ENCODE assay signal across 15 cellular contexts in genomic region chr10:118844731-118845573, GRCh38.
DNase-seq lines count a peak whose midpoint lies in the region; ATAC-seq, FAIRE-seq and TF ChIP-seq lines count a peak whose summit lies in the region.
"Had no signal": no experiment of that assay in that cellular context is flagged by ENCODE, and none has a peak within 500 bp of the region (broad histone marks: within the 10 kb centered on the region; RNA-seq: fewer than 3 reads in every experiment).

No MANE protein-coding gene starts in this region.

- H3K9ac ChIP-seq in GM23248: no peak overlapping the region
- H3K9ac ChIP-seq: parathyroid adenoma had no signal

- no peak for FAIRE-seq in bronchial epithelial cell (lab: Jason Lieb, UNC)
- FAIRE-seq: GM12878, H1 had no signal

- DNase-seq in A172 (ENCODE audit: low spot score): peak; percentile 57
- peak; percentile 20 for DNase-seq in LoVo (ENCODE audit: low spot score)
- DNase-seq in bronchial epithelial cell (ENCODE audit: low read depth): peak; percentile 75
- DNase-seq in left colon: no peak
- no peak for DNase-seq in SHP77 treated with DMSO at 0.1 percent for 48 hours (lab: John Stamatoyannopoulos, UW)
- no peak for DNase-seq in GM23248
- DNase-seq: CD8-positive, alpha-beta memory T cell; NCI-H2029; stimulated activated naive CD8-positive, alpha-beta T cell treated with anti-CD3 and anti-CD28 coated beads, Interleukin-15, Interleukin-2, amounts not matched to agents 100 U/mL and 50 U/mL, for 24 hours; uterus had no signal

- H3K27me3 ChIP-seq in bronchial epithelial cell (ENCODE audit: control insufficient read depth, insufficient read depth, low read length) (no peaks in the 10 kb centered on the region), GM23248 (replicated peaks; ENCODE audit: insufficient read depth) (no peaks in the 10 kb centered on the region)
- H3K27me3 ChIP-seq: uterus had no signal

- TF ChIP-seq CTCF in bronchial epithelial cell (IDR thresholded peaks at IDR 0.05; ENCODE audit: insufficient read depth, low read length, severe bottlenecking): no peak

- intact Hi-C loops in left colon (cut with DNase I, micrococcal nuclease): no loop called here

- H3K4me3 ChIP-seq in bronchial epithelial cell (ENCODE audit: low read depth, low read length) (no peak overlapping the region), GM23248 (no peak overlapping the region)
- H3K4me3 ChIP-seq: GM12878, uterus had no signal

- no peaks in the 10 kb centered on the region for H3K9me2 ChIP-seq in GM23248 (ENCODE audit: insufficient read depth)

- no peaks in the 10 kb centered on the region for H3K9me3 ChIP-seq in GM23248 (ENCODE audit: low read depth)
- H3K9me3 ChIP-seq: uterus had no signal

- in situ Hi-C loops in GM23248 (cut with MboI): no loop called here

- H3K36me3 ChIP-seq in bronchial epithelial cell (ENCODE audit: control insufficient read depth, insufficient read depth, low read length) (no peaks in the 10 kb centered on the region), GM23248 (ENCODE audit: low read depth) (no peaks in the 10 kb centered on the region)
- H3K36me3 ChIP-seq: uterus had no signal

- no peaks in the 10 kb centered on the region for H3K79me2 ChIP-seq in GM23248 (ENCODE audit: insufficient read depth)
- H3K79me2 ChIP-seq: parathyroid adenoma had no signal

- WGBS in GM23248 (ENCODE audit: low coverage in 1 of 2, low lambda C conversion rate in 2 of 2, missing lambda C conversion rate in 2 of 2), 2 experiments: 63 to 69% methylated on average over 7 of the region's 7 CpGs

- no peak overlapping the region for H3K27ac ChIP-seq in GM23248
- H3K27ac ChIP-seq: parathyroid adenoma had no signal

- no peaks in the 10 kb centered on the region for H3K4me1 ChIP-seq in GM23248 (ENCODE audit: insufficient read depth)
- H3K4me1 ChIP-seq: parathyroid adenoma, uterus had no signal

- no peak overlapping the region for H2AFZ ChIP-seq in GM23248
- H2AFZ ChIP-seq: parathyroid adenoma had no signal

- no peaks in the 10 kb centered on the region for H3F3A ChIP-seq in GM23248 (ENCODE audit: insufficient read depth)

- ATAC-seq in left colon (peak; percentile 43), HG03139 (IDR thresholded peaks at IDR 0.05; ENCODE audit: unreplicated experiment) (no peak), HG02623 (IDR thresholded peaks at IDR 0.05; ENCODE audit: unreplicated experiment) (no peak)
- ATAC-seq: GM12878; stimulated activated naive CD8-positive, alpha-beta T cell treated with anti-CD3 and anti-CD28 coated beads, Interleukin-15, Interleukin-2, amounts not matched to agents 100 U/mL and 50 U/mL, for 24 hours had no signal

- H3K4me2 ChIP-seq in GM23248 (ENCODE audit: unreplicated experiment): no peak overlapping the region

- H4K20me1 ChIP-seq in GM23248 (ENCODE audit: insufficient read depth): no peaks in the 10 kb centered on the region

Comparison
In these comparisons a context has a peak if more than half of its experiments do, and no peak if none do; other contexts are left out.
1. DNase-seq: peak in A172 (single experiment), LoVo (single experiment) and bronchial epithelial cell (single experiment); none in left colon (0 of 2), SHP77 treated with DMSO at 0.1 percent for 48 hours (single experiment) and GM23248 (single experiment).